ENCODE assay signal across 9 cellular contexts in the genomic region with DNA sequence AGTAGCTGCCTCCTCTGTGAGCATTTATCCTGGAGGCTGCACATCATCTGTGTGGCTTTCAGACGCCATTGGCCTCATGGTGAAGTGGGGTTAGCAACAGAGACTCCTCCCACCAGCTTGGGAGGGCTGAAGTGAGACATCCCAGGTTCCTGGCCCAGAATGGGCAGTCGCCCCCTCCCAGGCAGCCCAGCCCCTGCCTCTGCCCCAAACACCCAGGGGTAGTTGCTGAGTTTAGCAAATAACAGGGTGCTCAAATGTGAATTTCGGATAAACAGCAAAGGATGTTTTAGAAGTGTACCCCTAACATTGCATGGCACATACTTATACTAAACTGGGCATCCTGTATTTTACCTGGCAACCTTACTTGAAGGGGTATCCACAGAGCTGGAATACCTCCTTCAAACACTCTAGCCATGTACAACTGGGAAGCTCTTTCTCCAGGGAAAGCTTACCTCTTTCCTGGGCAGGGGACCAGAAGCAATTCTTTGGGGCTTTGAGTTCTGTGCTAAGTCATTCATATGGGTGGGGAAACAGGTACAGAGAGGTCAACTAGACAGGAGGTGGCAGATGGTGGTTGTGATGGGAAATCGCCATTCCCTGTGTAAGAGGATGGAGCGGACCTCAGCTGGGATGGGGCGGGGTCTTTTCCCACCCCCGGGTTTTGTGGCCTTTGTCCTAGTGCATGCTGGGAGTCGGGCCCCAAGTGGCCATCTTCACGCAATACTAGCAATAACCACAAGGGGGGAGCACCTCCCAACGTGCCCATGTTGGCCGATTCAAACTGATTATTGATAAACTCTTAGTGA. TPM values are rescaled to one million over a fixed set of nuclear protein-coding genes. Genes with fewer than 3 reads are reported as not detected.
DNase-seq lines count a peak whose midpoint lies in the region; ATAC-seq and TF ChIP-seq lines count a peak whose summit lies in the region.
"Had no signal": no experiment of that assay in that cellular context is flagged by ENCODE, and none has a peak within 500 bp of the region (broad histone marks: within the 10 kb centered on the region; RNA-seq: fewer than 3 reads in every experiment).

No MANE protein-coding gene starts in this region.

- DNase-seq in BJ (ENCODE audit: low read depth) (no peak), GM20000 (ENCODE audit: low spot score) (peak; percentile 83), NCI-H446 treated with DMSO at 0.1 percent for 48 hours (lab: John Stamatoyannopoulos, UW) (peak; percentile 45), epithelial cell of proximal tubule (ENCODE audit: low read depth) (no peak), cerebellum (ENCODE audit: low spot score) (no peak), dedifferentiated amniotic fluid mesenchymal stem cell (ENCODE audit: extremely low spot score) (no peak)
- peak; percentile 69 for DNase-seq in activated CD4-positive, alpha-beta memory T cell treated with anti-CD3 and anti-CD28 coated beads, Interleukin-2, amount 10 ng/mL, durations not matched to agents 7 days and 5 days
- DNase-seq in natural killer cell treated with Interleukin-12 subunit alpha and Interleukin-12 subunit beta and Interleukin-15 and Interleukin-18, amount 100 ng/mL, for 72 hours (ENCODE audit: low spot score) = no peak

- POLR2A ChIA-PET in BJ (lab: Charles Lee) = interaction anchor here (0.6 kb wide), 2 partner anchors 155 to 891 kb away, joined by 3 to 5 read pairs; partner anchors contain the start of gene THOC5
- POLR2A ChIA-PET in activated CD4-positive, alpha-beta memory T cell treated with anti-CD3 and anti-CD28 coated beads, Interleukin-2, amount 10 ng/mL, durations not matched to agents 7 days and 5 days (lab: Charles Lee) = interaction anchor here (0.9 to 2.3 kb wide), 3 partner anchors 8 to 48 kb away, joined by 3 to 5 read pairs (median 3); partner anchors contain the start of gene SEC14L2

- CTCF ChIA-PET in BJ (lab: Yijun Ruan, JAX) = interaction anchor here (0.7 to 3.1 kb wide), 20 partner anchors 9 to 310 kb away, joined by 3 to 21 read pairs (median 4); partner anchors contain the start of genes MTFP1 and RNF215
- CTCF ChIA-PET in activated CD4-positive, alpha-beta memory T cell treated with anti-CD3 and anti-CD28 coated beads, Interleukin-2, amount 10 ng/mL, durations not matched to agents 7 days and 5 days (lab: Charles Lee) = interaction anchor here (1.0 to 3.2 kb wide), 6 partner anchors 12 to 161 kb away, joined by 3 to 12 read pairs (median 8); no protein-coding TSS in a partner anchor

- 0 out of 2 replicates have a peak, but pooled peaks cover 4% of the 10 kb centered on the region for H3K27me3 ChIP-seq in BJ (ENCODE audit: control insufficient read depth, insufficient read depth, low read length)

- H3K4me1 Mint-ChIP-seq in activated CD4-positive, alpha-beta memory T cell treated with anti-CD3 and anti-CD28 coated beads, Interleukin-2, amount 10 ng/mL, durations not matched to agents 7 days and 5 days = peaks cover 34% of the 10 kb centered on the region
- H3K4me1 Mint-ChIP-seq in natural killer cell treated with Interleukin-12 subunit alpha and Interleukin-12 subunit beta and Interleukin-15 and Interleukin-18, amount 100 ng/mL, for 72 hours (ENCODE audit: low read depth in 2 of 2) = peaks cover 22 to 24% of the 10 kb centered on the region in 2 donors

- H3K27ac Mint-ChIP-seq in activated CD4-positive, alpha-beta memory T cell treated with anti-CD3 and anti-CD28 coated beads, Interleukin-2, amount 10 ng/mL, durations not matched to agents 7 days and 5 days = no peak overlapping the region
- no peak overlapping the region for H3K27ac Mint-ChIP-seq in natural killer cell treated with Interleukin-12 subunit alpha and Interleukin-12 subunit beta and Interleukin-15 and Interleukin-18, amount 100 ng/mL, for 72 hours

- no peaks in the 10 kb centered on the region for H3K36me3 ChIP-seq in BJ (ENCODE audit: control insufficient read depth, insufficient read depth, low read length)

- peaks cover 6% of the 10 kb centered on the region for H3K36me3 Mint-ChIP-seq in activated CD4-positive, alpha-beta memory T cell treated with anti-CD3 and anti-CD28 coated beads, Interleukin-2, amount 10 ng/mL, durations not matched to agents 7 days and 5 days (ENCODE audit: low read depth)
- H3K36me3 Mint-ChIP-seq in natural killer cell treated with Interleukin-12 subunit alpha and Interleukin-12 subunit beta and Interleukin-15 and Interleukin-18, amount 100 ng/mL, for 72 hours = no peaks in the 10 kb centered on the region

- no peak overlapping the region for H3K4me3 ChIP-seq in BJ (ENCODE audit: low read depth, low read length)
- H3K4me3 ChIP-seq in epithelial cell of proximal tubule (ENCODE audit: low read depth, low read length) = no peak overlapping the region

- no peak overlapping the region for H3K4me3 Mint-ChIP-seq in activated CD4-positive, alpha-beta memory T cell treated with anti-CD3 and anti-CD28 coated beads, Interleukin-2, amount 10 ng/mL, durations not matched to agents 7 days and 5 days
- no peak overlapping the region for H3K4me3 Mint-ChIP-seq in natural killer cell treated with Interleukin-12 subunit alpha and Interleukin-12 subunit beta and Interleukin-15 and Interleukin-18, amount 100 ng/mL, for 72 hours

- peak; percentile 73 for TF ChIP-seq CTCF in BJ (IDR thresholded peaks at IDR 0.05; ENCODE audit: insufficient read depth, low read depth, low read length)
- TF ChIP-seq CTCF in GM20000 (IDR thresholded peaks at IDR 0.05; ENCODE audit: extremely low read depth, missing control alignments) = peak; percentile 80
- TF ChIP-seq CTCF in epithelial cell of proximal tubule (conservative IDR thresholded peaks at IDR 0.05; ENCODE audit: low read depth, low read length) = peak; percentile 85

- ATAC-seq in natural killer cell treated with Interleukin-12 subunit alpha and Interleukin-12 subunit beta and Interleukin-15 and Interleukin-18, amount 100 ng/mL, for 72 hours = peak; percentile 45 to 68

- H3K27me3 Mint-ChIP-seq in activated CD4-positive, alpha-beta memory T cell treated with anti-CD3 and anti-CD28 coated beads, Interleukin-2, amount 10 ng/mL, durations not matched to agents 7 days and 5 days = peaks cover 31% of the 10 kb centered on the region
- H3K27me3 Mint-ChIP-seq in natural killer cell treated with Interleukin-12 subunit alpha and Interleukin-12 subunit beta and Interleukin-15 and Interleukin-18, amount 100 ng/mL, for 72 hours = peaks cover 34 to 39% of the 10 kb centered on the region in 2 donors

- no peaks in the 10 kb centered on the region for H3K9me3 Mint-ChIP-seq in activated CD4-positive, alpha-beta memory T cell treated with anti-CD3 and anti-CD28 coated beads, Interleukin-2, amount 10 ng/mL, durations not matched to agents 7 days and 5 days
- H3K9me3 Mint-ChIP-seq in natural killer cell treated with Interleukin-12 subunit alpha and Interleukin-12 subunit beta and Interleukin-15 and Interleukin-18, amount 100 ng/mL, for 72 hours = no peaks in the 10 kb centered on the region

RNA-seq across cellular contexts. Expression of gene MTFP1, which starts 19.3 kb away (rescaled TPM):
- 4.9 and 8.3 TPM in 2 replicates for polyA plus RNA-seq in BJ (2011; rRNA removed)
- 1.9 and 5.3 TPM in 2 replicates for polyA minus RNA-seq in BJ (2011; rRNA and poly(A)+ RNA removed)
- total RNA-seq in activated CD4-positive, alpha-beta memory T cell treated with anti-CD3 and anti-CD28 coated beads, Interleukin-2, amount 10 ng/mL, durations not matched to agents 7 days and 5 days = 10 to 100 TPM; 49.5 to 52.1 TPM
- total RNA-seq in epithelial cell of proximal tubule (79.7 and 115 TPM in 2 replicates), cerebellum (2.9 TPM)
- total RNA-seq in natural killer cell treated with Interleukin-12 subunit alpha and Interleukin-12 subunit beta and Interleukin-15 and Interleukin-18, amount 100 ng/mL, for 72 hours = 10 to 100 TPM; 58.7 to 67.4 TPM

RNA-seq across cellular contexts. Expression of gene SEC14L3, which starts 27.0 kb away (rescaled TPM):
- not detected in 2 replicates for polyA plus RNA-seq in BJ (2011; rRNA removed)
- polyA minus RNA-seq in BJ (2011; rRNA and poly(A)+ RNA removed) = not detected in 2 replicates
- under 1 TPM in 1 of 2 experiments, not detected in 1; 0.25 TPM for total RNA-seq in activated CD4-positive, alpha-beta memory T cell treated with anti-CD3 and anti-CD28 coated beads, Interleukin-2, amount 10 ng/mL, durations not matched to agents 7 days and 5 days
- total RNA-seq in epithelial cell of proximal tubule (not detected in 2 replicates), cerebellum (not detected)
- total RNA-seq in natural killer cell treated with Interleukin-12 subunit alpha and Interleukin-12 subunit beta and Interleukin-15 and Interleukin-18, amount 100 ng/mL, for 72 hours = not detected
- polyA plus RNA-seq: IgD-negative memory B cell had no signal

RNA-seq across cellular contexts. Expression of gene SEC14L2, which starts 48.0 kb away (rescaled TPM):
- 20.1 and 22.8 TPM in 2 replicates for polyA plus RNA-seq in BJ (2011; rRNA removed)
- polyA minus RNA-seq in BJ (2011; rRNA and poly(A)+ RNA removed) = 14.8 and 28.4 TPM in 2 replicates
- total RNA-seq in activated CD4-positive, alpha-beta memory T cell treated with anti-CD3 and anti-CD28 coated beads, Interleukin-2, amount 10 ng/mL, durations not matched to agents 7 days and 5 days = 1 to 10 TPM; 5.6 to 7.4 TPM
- total RNA-seq in epithelial cell of proximal tubule (36.2 and 49.6 TPM in 2 replicates), cerebellum (5.5 TPM)
- total RNA-seq in natural killer cell treated with Interleukin-12 subunit alpha and Interleukin-12 subunit beta and Interleukin-15 and Interleukin-18, amount 100 ng/mL, for 72 hours = 1 to 10 TPM in 1 of 2 donors, under 1 TPM in 1; 0.40 to 1.3 TPM

RNA-seq across cellular contexts. Expression of gene RNF215, which starts 57.6 kb away (rescaled TPM):
- 11.1 and 15.8 TPM in 2 replicates for polyA plus RNA-seq in BJ (2011; rRNA removed)
- polyA minus RNA-seq in BJ (2011; rRNA and poly(A)+ RNA removed) = 16.4 and 26.4 TPM in 2 replicates
- total RNA-seq in activated CD4-positive, alpha-beta memory T cell treated with anti-CD3 and anti-CD28 coated beads, Interleukin-2, amount 10 ng/mL, durations not matched to agents 7 days and 5 days = 10 to 100 TPM; 12.2 to 13.3 TPM
- total RNA-seq in epithelial cell of proximal tubule (19.2 and 28.0 TPM in 2 replicates), cerebellum (14.2 TPM)
- total RNA-seq in natural killer cell treated with Interleukin-12 subunit alpha and Interleukin-12 subunit beta and Interleukin-15 and Interleukin-18, amount 100 ng/mL, for 72 hours = 1 to 10 TPM; 5.2 to 7.4 TPM

Comparison
In these comparisons a context has a peak if more than half of its experiments do, and no peak if none do; other contexts are left out.
1. DNase-seq: peak in GM20000 (single experiment), NCI-H446 treated with DMSO at 0.1 percent for 48 hours (single experiment) and activated CD4-positive, alpha-beta memory T cell treated with anti-CD3 and anti-CD28 coated beads, Interleukin-2, amount 10 ng/mL, durations not matched to agents 7 days and 5 days (single experiment); none in BJ (single experiment), epithelial cell of proximal tubule (single experiment), natural killer cell treated with Interleukin-12 subunit alpha and Interleukin-12 subunit beta and Interleukin-15 and Interleukin-18, amount 100 ng/mL, for 72 hours (single experiment), cerebellum (single experiment) and dedifferentiated amniotic fluid mesenchymal stem cell (single experiment).
2. RNA of gene MTFP1, which starts 19.3 kb away (total RNA-seq): 79.7 to 115 TPM in epithelial cell of proximal tubule, 58.7 to 67.4 TPM in natural killer cell treated with Interleukin-12 subunit alpha and Interleukin-12 subunit beta and Interleukin-15 and Interleukin-18, amount 100 ng/mL, for 72 hours and 49.5 to 52.1 TPM in activated CD4-positive, alpha-beta memory T cell treated with anti-CD3 and anti-CD28 coated beads, Interleukin-2, amount 10 ng/mL, durations not matched to agents 7 days and 5 days; 2.9 TPM in cerebellum (single experiment); every median in the first group is over 10 times any median in the second.
3. Peak in every context shown above with its lines, with median percentiles within 50 percentile points of each other: CTCF ChIP-seq.